In genomic region chr15:63517614-63518013, GRCh38 we compare ENCODE assay signal across 10 cellular contexts. TPM values are rescaled to one million over a fixed set of nuclear protein-coding genes. Genes with fewer than 3 reads are reported as not detected.
A peak's percentile ranks its signal among the peaks of the same experiment; 100 is the strongest.
DNase-seq lines count a peak whose midpoint lies in the region; ATAC-seq and TF ChIP-seq lines count a peak whose summit lies in the region.
"Had no signal": no experiment of that assay in that cellular context is flagged by ENCODE, and none has a peak within 500 bp of the region (broad histone marks: within the 10 kb centered on the region; RNA-seq: fewer than 3 reads in every experiment).

No MANE protein-coding gene starts in this region.

- DNase-seq in MCF 10A (ENCODE audit: unreplicated experiment) (peak; percentile 38), breast epithelium (ENCODE audit: low spot score in 2 of 2) (no peak), left lung (no peak), GM10266 (ENCODE audit: extremely low spot score) (no peak), NCI-H82 treated with DMSO at 0.1 percent for 48 hours (lab: John Stamatoyannopoulos, UW; ENCODE audit: unreplicated experiment) (no peak)
- DNase-seq in activated naive CD8-positive, alpha-beta T cell treated with anti-CD3 and anti-CD28 coated beads for 36 hours: no peak
- DNase-seq in activated effector memory CD4-positive, alpha-beta T cell treated with Interleukin-2 at 50 U/mL for 16 hours: no peak
- DNase-seq: activated CD4-positive, CD25-positive, alpha-beta regulatory T cell treated with anti-CD3 and anti-CD28 coated beads, Interleukin-2, amount 50 U/mL, for 72 hours; stimulated activated CD4-positive, alpha-beta T cell treated with anti-CD3 and anti-CD28 coated beads, Interleukin-15, amount 100 ng/mL, for 24 hours had no signal

- no peaks in the 10 kb centered on the region for H3K9me3 ChIP-seq in breast epithelium
- no peaks in the 10 kb centered on the region for H3K9me3 ChIP-seq in left lung

- no peak overlapping the region for H3K27ac ChIP-seq in breast epithelium
- no peak overlapping the region for H3K27ac ChIP-seq in left lung

- ATAC-seq in left lung: peak; percentile 72
- ATAC-seq in HG03432 (IDR thresholded peaks at IDR 0.05; ENCODE audit: unreplicated experiment): no peak

- TF ChIP-seq CTCF in MCF 10A (IDR thresholded peaks at IDR 0.05; ENCODE audit: unreplicated experiment) (no peak), breast epithelium (IDR thresholded peaks at IDR 0.05) (no peak), left lung (IDR thresholded peaks at IDR 0.05) (no peak), GM10266 (IDR thresholded peaks at IDR 0.05; ENCODE audit: control insufficient read depth, insufficient read depth, low read depth, missing control alignments) (no peak)

- H3K4me1 ChIP-seq in breast epithelium: peaks cover 0 to 10% of the 10 kb centered on the region in 2 donors
- H3K4me1 ChIP-seq in left lung: peaks cover 14 to 98% of the 10 kb centered on the region in 2 donors

- no TSS peak for BruUV-seq in MCF 10A (replicated peaks; lab: Mats Ljungman, UMichigan)

- CTCF ChIA-PET in MCF 10A (lab: Yijun Ruan, JAX): interaction anchor here (1.2 to 2.1 kb wide), 3 partner anchors 12 to 51 kb away, joined by 4 to 14 read pairs (median 6); no protein-coding TSS in a partner anchor

- H3K4me3 Mint-ChIP-seq in MCF 10A (ENCODE audit: unreplicated experiment): peak overlapping the region; percentile 31
- H3K4me3 Mint-ChIP-seq in activated naive CD8-positive, alpha-beta T cell treated with anti-CD3 and anti-CD28 coated beads for 36 hours: peak overlapping the region; percentile 5

- H3K9me3 Mint-ChIP-seq in MCF 10A (ENCODE audit: unreplicated experiment): no peaks in the 10 kb centered on the region
- no peaks in the 10 kb centered on the region for H3K9me3 Mint-ChIP-seq in activated naive CD8-positive, alpha-beta T cell treated with anti-CD3 and anti-CD28 coated beads for 36 hours

- POLR2A ChIA-PET in MCF 10A (lab: Yijun Ruan, JAX): interaction anchor here (0.7 to 14.2 kb wide), 18 partner anchors 7 to 575 kb away, joined by 3 to 366 read pairs (median 3); partner anchors contain the start of genes FBXL22 and USP3

- H3K36me3 ChIP-seq in breast epithelium (no peaks in the 10 kb centered on the region), left lung (no peaks in the 10 kb centered on the region)

- H3K36me3 Mint-ChIP-seq in MCF 10A (ENCODE audit: insufficient read depth, unreplicated experiment): peaks cover 4% of the 10 kb centered on the region
- no peaks in the 10 kb centered on the region for H3K36me3 Mint-ChIP-seq in activated naive CD8-positive, alpha-beta T cell treated with anti-CD3 and anti-CD28 coated beads for 36 hours

- H3K27ac Mint-ChIP-seq in MCF 10A (ENCODE audit: low read depth, unreplicated experiment): peak overlapping the region; percentile 28
- H3K27ac Mint-ChIP-seq in activated naive CD8-positive, alpha-beta T cell treated with anti-CD3 and anti-CD28 coated beads for 36 hours: peak overlapping the region; percentile 44

- no peaks in the 10 kb centered on the region for H3K27me3 Mint-ChIP-seq in MCF 10A (ENCODE audit: insufficient read depth, unreplicated experiment)
- no peaks in the 10 kb centered on the region for H3K27me3 Mint-ChIP-seq in activated naive CD8-positive, alpha-beta T cell treated with anti-CD3 and anti-CD28 coated beads for 36 hours

- peaks cover 66% of the 10 kb centered on the region for H3K4me1 Mint-ChIP-seq in MCF 10A (ENCODE audit: insufficient read depth, unreplicated experiment)
- peaks cover 72% of the 10 kb centered on the region for H3K4me1 Mint-ChIP-seq in activated naive CD8-positive, alpha-beta T cell treated with anti-CD3 and anti-CD28 coated beads for 36 hours

- no peak overlapping the region for H3K4me3 ChIP-seq in breast epithelium
- no peak overlapping the region for H3K4me3 ChIP-seq in left lung

- TF ChIP-seq POLR2A in breast epithelium (IDR thresholded peaks at IDR 0.05): no peak

- H3K27me3 ChIP-seq in breast epithelium (no peaks in the 10 kb centered on the region), left lung (no peaks in the 10 kb centered on the region)

- intact Hi-C loops in MCF 10A (cut with micrococcal nuclease): no loop called here
- intact Hi-C loops in breast epithelium (cut with DNase I; ENCODE audit: low total_unique reads): no loop called here
- intact Hi-C loops in left lung (cut with DNase I): no loop called here

RNA-seq across cellular contexts. Expression of gene USP3, which starts 13.2 kb away (rescaled TPM):
- 59.0 and 70.2 TPM in 2 replicates for total RNA-seq in MCF 10A (2022)
- total RNA-seq in breast epithelium: 10 to 100 TPM; 70.4 to 88.7 (median 76.7) TPM
- 10 to 100 TPM; 42.2 to 46.0 TPM for total RNA-seq in activated naive CD8-positive, alpha-beta T cell treated with anti-CD3 and anti-CD28 coated beads for 36 hours
- 10 to 100 TPM; 53.5 to 80.7 TPM for total RNA-seq in left lung
